In genomic region chr20:59403962-59404314, GRCh38 we compare ENCODE assay signal across 9 cellular contexts.
DNase-seq lines count a peak whose midpoint lies in the region; TF ChIP-seq lines count a peak whose summit lies in the region.
"Had no signal": no experiment of that assay in that cellular context is flagged by ENCODE, and none has a peak within 500 bp of the region (broad histone marks: within the 10 kb centered on the region; RNA-seq: fewer than 3 reads in every experiment).

No MANE protein-coding gene starts in this region.

- peaks cover 11 to 31% (median 20%) of the 10 kb centered on the region in 10 experiments; a peak in 19 of 20 replicates for H3K4me1 ChIP-seq in BLaER1 treated with 17β-estradiol and CSF1 and Interleukin-3, amounts not matched to agents 10 nM and 100 nM
- H3K4me1 ChIP-seq in HAP-1 = peaks cover 5% of the 10 kb centered on the region; the same call in 1 of the 2 replicates

- H3K27ac ChIP-seq in BLaER1 treated with 17β-estradiol and CSF1 and Interleukin-3, amounts not matched to agents 10 nM and 100 nM = no peak overlapping the region
- no peak overlapping the region for H3K27ac ChIP-seq in neural cell (ENCODE audit: low read length)
- H3K27ac ChIP-seq: skin epidermis had no signal

- no peaks in the 10 kb centered on the region for H3K9me2 ChIP-seq in neural cell (ENCODE audit: insufficient read depth, low read length)

- no peaks in the 10 kb centered on the region for H3K36me3 ChIP-seq in BLaER1 treated with 17β-estradiol and CSF1 and Interleukin-3, amounts not matched to agents 10 nM and 100 nM
- H3K36me3 ChIP-seq in HAP-1 (replicated peaks) (no peaks in the 10 kb centered on the region), neural cell (ENCODE audit: insufficient read depth, low read length) (no peaks in the 10 kb centered on the region)

- TF ChIP-seq CTCF in astrocyte of the cerebellum (IDR thresholded peaks at IDR 0.05; ENCODE audit: low read depth, low read length, missing control alignments) (peak; percentile 1), neural cell (IDR thresholded peaks at IDR 0.05; ENCODE audit: poor library complexity, severe bottlenecking) (no peak)

- H3F3A ChIP-seq in neural cell (ENCODE audit: insufficient read depth, low read length, poor library complexity, severe bottlenecking) = no peaks in the 10 kb centered on the region

- H3K79me2 ChIP-seq in neural cell (replicated peaks; ENCODE audit: insufficient read depth, low read length) = no peaks in the 10 kb centered on the region

- H4K20me1 ChIP-seq in BLaER1 treated with 17β-estradiol and CSF1 and Interleukin-3, amounts not matched to agents 10 nM and 100 nM = peaks cover 0 to 8% (median 0%) of the 10 kb centered on the region in 11 experiments; a peak in 3 of 22 replicates
- H4K20me1 ChIP-seq in neural cell (ENCODE audit: insufficient read depth) = no peaks in the 10 kb centered on the region

- no peak for TF ChIP-seq EP300 in neural cell (conservative IDR thresholded peaks at IDR 0.05; ENCODE audit: poor library complexity, severe bottlenecking)

- H3K4me2 ChIP-seq in BLaER1 treated with 17β-estradiol and CSF1 and Interleukin-3, amounts not matched to agents 10 nM and 100 nM = peak overlapping the region; percentile 82 to 99 (median 95)
- H3K4me2 ChIP-seq in neural cell (ENCODE audit: low read length) = no peak overlapping the region

- no peak for DNase-seq in HAP-1 (ENCODE audit: low spot score in 2 of 2)
- no peak for DNase-seq in astrocyte of the cerebellum (ENCODE audit: low read depth)
- DNase-seq in glomerular visceral epithelial cell (ENCODE audit: extremely low spot score) = no peak
- no peak for DNase-seq in activated naive CD4-positive, alpha-beta T cell treated with Interleukin-2 at 50 U/mL for 16 hours
- DNase-seq in NCI-H446 treated with DMSO at 0.1 percent for 48 hours (lab: John Stamatoyannopoulos, UW) = no peak
- no peak for DNase-seq in NCI-H82 (lab: John Stamatoyannopoulos, UW)

- in situ Hi-C loops in HAP-1 (cut with MboI; ENCODE audit: low sequenced_read_pairs) = loop anchor here (10.0 to 25.0 kb wide), 2 partner anchors 317 to 529 kb away; no protein-coding TSS in a partner anchor
- in situ Hi-C loops in astrocyte of the cerebellum (cut with HindIII; ENCODE audit: low sequenced_read_pairs) = loop anchor here (5.0 kb wide), 1 partner anchor 47 kb away; no protein-coding TSS in a partner anchor

- H3K4me3 ChIP-seq in BLaER1 treated with 17β-estradiol and CSF1 and Interleukin-3, amounts not matched to agents 10 nM and 100 nM = peak overlapping the region in 8 of 10 experiments; percentile 29 to 49 (median 42); a peak in 11 of 20 replicates
- H3K4me3 ChIP-seq in HAP-1 = peak overlapping the region; percentile 9
- H3K4me3 ChIP-seq in astrocyte of the cerebellum (ENCODE audit: low read depth, low read length) = no peak overlapping the region
- peak overlapping the region; percentile 59 for H3K4me3 ChIP-seq in neural cell (ENCODE audit: low read length)
- H3K4me3 ChIP-seq: skin epidermis had no signal

- no peak overlapping the region for H2AFZ ChIP-seq in neural cell (ENCODE audit: low read depth, low read length)

- no peak for TF ChIP-seq RAD21 in neural cell (conservative IDR thresholded peaks at IDR 0.05)

- H3K9ac ChIP-seq in BLaER1 treated with 17β-estradiol and CSF1 and Interleukin-3, amounts not matched to agents 10 nM and 100 nM = peak overlapping the region in 9 of 11 experiments; percentile 14 to 51 (median 29); a peak in 8 of 22 replicates
- no peak overlapping the region for H3K9ac ChIP-seq in neural cell (ENCODE audit: low read length)

- H3K27me3 ChIP-seq in BLaER1 treated with 17β-estradiol and CSF1 and Interleukin-3, amounts not matched to agents 10 nM and 100 nM = peaks cover 12 to 55% (median 39%) of the 10 kb centered on the region in 11 experiments; a peak in 21 of 22 replicates
- peaks cover 11% of the 10 kb centered on the region; the same call in 1 of the 2 replicates for H3K27me3 ChIP-seq in HAP-1 (ENCODE audit: low read depth)
- no peaks in the 10 kb centered on the region for H3K27me3 ChIP-seq in neural cell (ENCODE audit: insufficient read depth, low read depth, low read length)

- no peaks in the 10 kb centered on the region for H3K9me3 ChIP-seq in BLaER1 treated with 17β-estradiol and CSF1 and Interleukin-3, amounts not matched to agents 10 nM and 100 nM (replicated peaks in 1 of 11)
- H3K9me3 ChIP-seq in HAP-1 (no peaks in the 10 kb centered on the region), neural cell (ENCODE audit: low read length) (no peaks in the 10 kb centered on the region)

TF ChIP-seq in neural cell, 6 proteins besides CTCF, POLR2A, EP300 and RAD21:
- no peak for TF ChIP-seq SMC3 (conservative IDR thresholded peaks at IDR 0.05; ENCODE audit: poor library complexity)
- no peak for TF ChIP-seq REST (IDR thresholded peaks at IDR 0.05; ENCODE audit: borderline replicate concordance)
- TF ChIP-seq EZH2 (IDR thresholded peaks at IDR 0.05; ENCODE audit: borderline replicate concordance, insufficient read depth, low read length, poor library complexity, severe bottlenecking) = no peak
- no peak for TF ChIP-seq TAF1 (IDR thresholded peaks at IDR 0.05; ENCODE audit: low read depth)
- TF ChIP-seq POLR2AphosphoS5 (IDR thresholded peaks at IDR 0.05) = no peak
- TF ChIP-seq MXI1 (conservative IDR thresholded peaks at IDR 0.05; ENCODE audit: poor library complexity, severe bottlenecking) = no peak
